Comparison of ENCODE assay signal across 23 cellular contexts in the genomic region with DNA sequence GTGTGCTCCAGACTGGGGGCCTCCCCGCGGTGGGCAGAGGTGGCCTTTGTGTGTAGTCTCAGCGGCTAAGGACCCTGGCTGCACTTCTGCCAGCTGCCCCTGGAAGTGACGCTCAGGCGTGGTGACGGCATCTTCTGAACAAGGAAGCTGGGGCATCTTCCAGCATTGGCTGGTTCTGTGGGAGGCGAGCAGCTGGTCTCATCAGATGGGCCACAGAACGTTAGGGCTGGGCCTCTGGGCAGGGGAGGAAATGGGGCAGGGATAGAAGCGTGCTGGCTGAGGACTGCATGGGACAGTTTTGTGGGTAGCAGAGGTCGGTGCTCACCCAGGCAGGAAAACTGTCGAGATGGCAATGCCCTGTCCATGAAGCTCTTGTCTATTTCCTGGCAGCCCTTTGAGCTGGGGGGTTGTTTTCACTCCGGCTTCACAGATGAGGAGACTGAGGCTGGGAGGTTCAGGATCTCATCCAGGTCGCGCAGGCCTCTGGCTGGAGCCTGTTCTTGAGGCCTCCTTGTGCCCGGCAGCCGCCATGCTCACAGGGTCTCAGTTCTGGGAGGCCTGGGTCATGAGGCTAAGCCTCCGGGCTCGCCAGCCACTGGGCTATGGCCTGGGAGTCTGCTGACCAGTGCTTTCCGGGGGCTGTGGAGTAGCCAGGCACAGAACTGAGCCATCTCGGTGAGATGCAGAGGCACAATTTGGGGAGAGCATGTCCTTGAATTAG. TPM values are rescaled to one million over a fixed set of nuclear protein-coding genes. Genes with fewer than 3 reads are reported as not detected.
DNase-seq lines count a peak whose midpoint lies in the region; ATAC-seq, FAIRE-seq and TF ChIP-seq lines count a peak whose summit lies in the region.
"Had no signal": no experiment of that assay in that cellular context is flagged by ENCODE, and none has a peak within 500 bp of the region (broad histone marks: within the 10 kb centered on the region; RNA-seq: fewer than 3 reads in every experiment).

No MANE protein-coding gene starts in this region.

- H2AFZ ChIP-seq in H1 (ENCODE audit: low read length), result no peak overlapping the region
- no peak overlapping the region for H2AFZ ChIP-seq in trophoblast cell (ENCODE audit: insufficient read depth, low read length, poor library complexity)

- H2BK5ac ChIP-seq in H1 (ENCODE audit: low read depth, low read length), result no peak overlapping the region
- H2BK5ac ChIP-seq in trophoblast cell (ENCODE audit: low read depth, low read length, poor library complexity), result no peak overlapping the region

- peak overlapping the region; percentile 83 to 99 (median 95) for H3K27ac Mint-ChIP-seq in CD14-positive monocyte
- H3K27ac Mint-ChIP-seq: activated CD8-positive, alpha-beta memory T cell treated with anti-CD3 and anti-CD28 coated beads, Interleukin-2, amount 10 ng/mL, durations not matched to agents 7 days and 5 days; activated T-helper 2 cell treated with anti-CD3 and anti-CD28 coated beads, Interferon-gamma antibody, Interleukin-2, Interleukin-4, amounts not matched to agents 10 μg/mL and 5 μg/mL and 100 μg/mL, durations not matched to agents 14 hours and 24 hours and 36 hours had no signal

- H3K56ac ChIP-seq in H1 (replicated peaks; ENCODE audit: insufficient read length, low read depth, low read length), result peak overlapping the region; percentile 11

- no peak overlapping the region for H2BK20ac ChIP-seq in H1 (ENCODE audit: low read length)

- H3K79me1 ChIP-seq in H1 (ENCODE audit: low read depth, low read length) (no peaks in the 10 kb centered on the region), trophoblast cell (ENCODE audit: low read length) (peaks cover 3% of the 10 kb centered on the region)

- H4K20me1 ChIP-seq in H1 (replicated peaks in 1 of 2; ENCODE audit: control insufficient read depth in 1 of 2, insufficient read depth in 2 of 2, low read length in 2 of 2), result peaks cover 0 to 3% of the 10 kb centered on the region in 2 experiments

- H3K4me2 ChIP-seq in H1 (ENCODE audit: insufficient read depth in 1 of 2, low read depth in 2 of 2, low read length in 2 of 2), result no peak overlapping the region
- H3K4me2 ChIP-seq in trophoblast cell (ENCODE audit: low read length), result no peak overlapping the region

- H3K14ac ChIP-seq in H1 (ENCODE audit: insufficient read length), result no peak overlapping the region
- H3K14ac ChIP-seq in trophoblast cell (ENCODE audit: low read length), result peak overlapping the region; percentile 9

- H2BK12ac ChIP-seq in H1 (ENCODE audit: low read depth, low read length) (no peak overlapping the region), trophoblast cell (ENCODE audit: low read length) (no peak overlapping the region)

- peaks cover 85 to 100% of the 10 kb centered on the region in 2 donors for H3K36me3 Mint-ChIP-seq in CD14-positive monocyte

- TF ChIP-seq CTCF in CD14-positive monocyte (IDR thresholded peaks at IDR 0.05) (no peak), H1 (IDR thresholded peaks at IDR 0.05; ENCODE audit: control extremely low read depth in 1 of 3, insufficient read depth in 1 of 3, low read depth in 1 of 3, low read length in 3 of 3) (no peak)

- DNase-seq in CD14-positive monocyte (ENCODE audit: low spot score), result peak; percentile 77
- peak; percentile 36 for DNase-seq in MV-4-11 (lab: John Stamatoyannopoulos, UW)
- no peak for DNase-seq in H1 (ENCODE audit: low read depth in 1 of 2, low spot score in 2 of 2)
- no peak for DNase-seq in trophoblast cell
- DNase-seq in GM19239 (ENCODE audit: insufficient read length, low spot score), result no peak
- no peak for DNase-seq in retina
- DNase-seq in NOMO-1 treated with DMSO at 0.1 percent for 48 hours (lab: John Stamatoyannopoulos, UW; ENCODE audit: unreplicated experiment), result no peak
- DNase-seq: activated CD4-positive, alpha-beta T cell treated with anti-CD3 and anti-CD28 coated beads for 1 hour; activated CD8-positive, alpha-beta memory T cell treated with anti-CD3 and anti-CD28 coated beads, Interleukin-2, amount 10 ng/mL, durations not matched to agents 7 days and 5 days; amniotic stem cell; dermis blood vessel endothelial cell; HCEC 1CT; left ventricle myocardium superior; NCI-H1417; NCI-H524; stimulated activated CD4-positive, alpha-beta T cell treated with anti-CD3 and anti-CD28 coated beads, Interleukin-12 subunit alpha, Interleukin-12 subunit beta, amount 100 ng/mL, for 4 hours; stimulated activated CD8-positive, alpha-beta memory T cell treated with anti-CD3 and anti-CD28 coated beads, Interleukin-4, amount 100 ng/mL, for 48 hours; testis had no signal

- no peak overlapping the region for H3K4me3 Mint-ChIP-seq in CD14-positive monocyte
- H3K4me3 Mint-ChIP-seq: activated CD8-positive, alpha-beta memory T cell treated with anti-CD3 and anti-CD28 coated beads, Interleukin-2, amount 10 ng/mL, durations not matched to agents 7 days and 5 days had no signal

- H4K5ac ChIP-seq in H1 (ENCODE audit: insufficient read length, low read depth, low read length), result no peak overlapping the region

- H3K9me3 ChIP-seq in H1 (ENCODE audit: insufficient read depth in 2 of 2, low read depth in 1 of 2, low read length in 1 of 2) (no peaks in the 10 kb centered on the region), trophoblast cell (ENCODE audit: insufficient read depth, low read depth, low read length) (peaks cover 2% of the 10 kb centered on the region)
- H3K9me3 ChIP-seq: neutrophil, testis had no signal

- no peak overlapping the region for H2AK5ac ChIP-seq in H1 (ENCODE audit: low read depth, low read length)
- H2AK5ac ChIP-seq in trophoblast cell (ENCODE audit: low read length), result peak overlapping the region; percentile 27

- no peaks in the 10 kb centered on the region for H3K36me3 ChIP-seq in H1 (ENCODE audit: control insufficient read depth in 2 of 4, insufficient read depth in 4 of 4, low read length in 3 of 4)
- H3K36me3 ChIP-seq in trophoblast cell (ENCODE audit: control insufficient read depth in 1 of 2, insufficient read depth in 2 of 2, low read length in 2 of 2), result peaks cover 10 to 31% of the 10 kb centered on the region in 2 experiments
- H3K36me3 ChIP-seq: neutrophil had no signal

- H3K4ac ChIP-seq in H1 (replicated peaks; ENCODE audit: insufficient read length, low read depth, low read length) (no peak overlapping the region), trophoblast cell (ENCODE audit: low read depth, low read length) (no peak overlapping the region)

- no peaks in the 10 kb centered on the region for H3K23me2 ChIP-seq in H1 (ENCODE audit: low read depth, low read length)

- H3K79me2 ChIP-seq in H1 (ENCODE audit: control insufficient read depth in 1 of 2, insufficient read depth in 2 of 2, low read length in 2 of 2) (no peaks in the 10 kb centered on the region), trophoblast cell (ENCODE audit: control insufficient read depth, insufficient read depth, low read length, poor library complexity) (no peaks in the 10 kb centered on the region)

- H3K4me3 ChIP-seq in H1 (ENCODE audit: extremely low read depth in 1 of 4, insufficient read depth in 2 of 4, low read depth in 3 of 4, low read length in 4 of 4) (no peak overlapping the region), trophoblast cell (ENCODE audit: low read depth, low read length) (no peak overlapping the region)
- H3K4me3 ChIP-seq: testis had no signal

- H4K12ac ChIP-seq in trophoblast cell (ENCODE audit: low read depth, low read length), result no peak overlapping the region

- H4K8ac ChIP-seq in H1 (ENCODE audit: extremely low read depth, insufficient read depth, low read length) (peak overlapping the region; percentile 8; the same call in 1 of the 2 replicates), trophoblast cell (ENCODE audit: low read depth, low read length) (no peak overlapping the region)

- no peak for ATAC-seq in HG03520 (IDR thresholded peaks at IDR 0.05; ENCODE audit: unreplicated experiment)
- ATAC-seq: activated CD8-positive, alpha-beta memory T cell treated with anti-CD3 and anti-CD28 coated beads, Interleukin-2, amount 10 ng/mL, durations not matched to agents 7 days and 5 days had no signal

- H3K9ac ChIP-seq in H1 (replicated peaks in 1 of 4; ENCODE audit: extremely low read depth in 1 of 4, low read depth in 3 of 4, low read length in 3 of 4) (no peak overlapping the region), trophoblast cell (ENCODE audit: low read length) (no peak overlapping the region)

- H2BK120ac ChIP-seq in H1 (replicated peaks; ENCODE audit: low read depth, low read length), result no peak overlapping the region
- H2BK120ac ChIP-seq in trophoblast cell (ENCODE audit: insufficient read depth, low read length, poor library complexity), result no peak overlapping the region

- no peak for FAIRE-seq in H1 (lab: Jason Lieb, UNC)
- FAIRE-seq in GM19239 (lab: Jason Lieb, UNC), result no peak
- FAIRE-seq: bronchial epithelial cell, endothelial cell of umbilical vein had no signal

- H3K18ac ChIP-seq in H1 (ENCODE audit: extremely low read depth, low read length) (no peak overlapping the region), trophoblast cell (ENCODE audit: low read length) (no peak overlapping the region)

- CTCF ChIA-PET in H1 (lab: Charles Lee; ENCODE audit: partially characterized antibody), result interaction anchor here (0.7 to 10.2 kb wide), 12 partner anchors 9 to 1598 kb away, joined by 3 to 52 read pairs (median 4); no protein-coding TSS in a partner anchor

- no peak overlapping the region for H3K23ac ChIP-seq in H1 (ENCODE audit: insufficient read length)
- H3K23ac ChIP-seq in trophoblast cell (ENCODE audit: low read length), result no peak overlapping the region

- intact Hi-C loops in CD14-positive monocyte (cut with micrococcal nuclease), result loop anchor here in 1 of 2 donors (10.0 kb wide), 1 partner anchor 180 kb away; no protein-coding TSS in a partner anchor

- H2BK15ac ChIP-seq in H1 (ENCODE audit: low read length), result no peak overlapping the region

- peaks cover 0 to 5% (median 2%) of the 10 kb centered on the region in 4 experiments; a peak in 3 of 7 replicates for H3K4me1 ChIP-seq in H1 (replicated peaks in 1 of 4; ENCODE audit: control insufficient read depth in 3 of 4, insufficient read depth in 4 of 4, low read length in 3 of 4)
- peaks cover 10 to 25% of the 10 kb centered on the region in 2 experiments for H3K4me1 ChIP-seq in trophoblast cell (ENCODE audit: control insufficient read depth in 1 of 2, insufficient read depth in 2 of 2, low read length in 2 of 2)

- WGBS in H1 (ENCODE audit: extremely low coverage in 1 of 2, insufficient coverage in 1 of 2, insufficient read length in 1 of 2, insufficient replicate concordance in 2 of 2, low coverage in 1 of 2, low lambda C conversion rate in 2 of 2, missing lambda C conversion rate in 1 of 2), 2 experiments, result 96% methylated on average over 20 of the region's 20 CpGs; no CpG with 5 or more reads in 1 of the 2 experiments
- no CpG with 5 or more reads among the region's 20 CpGs for WGBS in trophoblast cell (ENCODE audit: extremely low coverage, insufficient coverage, insufficient read length)

- POLR2A ChIA-PET in H1 (lab: Charles Lee; ENCODE audit: partially characterized antibody), result no interaction called here

- H4K91ac ChIP-seq in H1 (replicated peaks; ENCODE audit: insufficient read length, low read length) (no peak overlapping the region), trophoblast cell (ENCODE audit: low read depth, low read length) (peak overlapping the region; percentile 29)

- no peak for TF ChIP-seq POLR2A in H1 (IDR thresholded peaks at IDR 0.05; ENCODE audit: control extremely low read depth in 1 of 2, low read depth in 2 of 2, low read length in 2 of 2)

- H3K27me3 ChIP-seq in H1 (replicated peaks in 1 of 4; ENCODE audit: control insufficient read depth in 3 of 4, extremely low read depth in 1 of 4, insufficient read depth in 3 of 4, low read length in 3 of 4), result peaks cover 0 to 2% (median under 1%) of the 10 kb centered on the region in 4 experiments; a peak in 2 of 7 replicates
- no peaks in the 10 kb centered on the region for H3K27me3 ChIP-seq in trophoblast cell (ENCODE audit: insufficient read depth, low read length)
- H3K27me3 ChIP-seq: testis had no signal

- TF ChIP-seq RAD21 in H1 (IDR thresholded peaks at IDR 0.05 in 1 of 2, conservative IDR thresholded peaks at IDR 0.05 in 1 of 2; ENCODE audit: low read depth in 2 of 2, low read length in 2 of 2), result no peak

- no peak for TF ChIP-seq EP300 in H1 (IDR thresholded peaks at IDR 0.05; ENCODE audit: borderline replicate concordance in 1 of 2, low read depth in 2 of 2, low read length in 2 of 2)

- no peaks in the 10 kb centered on the region for H3K9me3 Mint-ChIP-seq in CD14-positive monocyte
- H3K9me3 Mint-ChIP-seq: activated T-helper 2 cell treated with anti-CD3 and anti-CD28 coated beads, Interferon-gamma antibody, Interleukin-2, Interleukin-4, amounts not matched to agents 10 μg/mL and 5 μg/mL and 100 μg/mL, durations not matched to agents 14 hours and 24 hours and 36 hours had no signal

- peaks cover 0 to 3% (median 0%) of the 10 kb centered on the region in 3 donors for H3K27me3 Mint-ChIP-seq in CD14-positive monocyte (ENCODE audit: low read depth in 3 of 3)
- H3K27me3 Mint-ChIP-seq: activated CD8-positive, alpha-beta memory T cell treated with anti-CD3 and anti-CD28 coated beads, Interleukin-2, amount 10 ng/mL, durations not matched to agents 7 days and 5 days had no signal

- H3K27ac ChIP-seq in H1 (ENCODE audit: low read depth, low read length), result no peak overlapping the region
- no peak overlapping the region for H3K27ac ChIP-seq in trophoblast cell (ENCODE audit: low read depth, low read length)
- H3K27ac ChIP-seq: neutrophil, testis had no signal

- H3K4me1 Mint-ChIP-seq in CD14-positive monocyte, result peaks cover 69% of the 10 kb centered on the region

RNA-seq across cellular contexts. Expression of a gene that starts 16.3 kb away (rescaled TPM):
- 100 to 1,000 TPM; 157 to 187 TPM for polyA plus RNA-seq in CD14-positive monocyte
- 0.96 and 2.0 TPM in 2 replicates for total RNA-seq in H1 (2021; fragmentation: NEBNext Ultra II Directional; extraction: Animal tissue kit (Norgen Biotek cat#: 25700))
- polyA plus RNA-seq in H1 (2011; rRNA removed), result 0.35 and 0.72 TPM in 2 replicates
- polyA plus RNA-seq in H1 (2011; cell fraction: cytosol; rRNA removed), result 0.54 TPM
- 0.80 TPM for polyA plus RNA-seq in H1 (2011; cell fraction: nucleus; rRNA removed)
- polyA plus RNA-seq in H1 (2012, experiment 1 of 2), result 0.37 to 0.72 TPM (median 0.53 TPM) in 4 replicates
- 0.12 TPM for polyA plus RNA-seq in H1 (2012, experiment 2 of 2)
- polyA plus RNA-seq in H1 (2013, experiment 1 of 2), result 0.34 TPM
- polyA plus RNA-seq in H1 (2013, experiment 2 of 2), result 0.37 TPM
- 0.88 and 1.3 TPM in 2 replicates for polyA minus RNA-seq in H1 (2011; rRNA and poly(A)+ RNA removed)
- not detected for polyA minus RNA-seq in H1 (2011; cell fraction: cytosol; rRNA and poly(A)+ RNA removed)
- 0.30 TPM for polyA minus RNA-seq in H1 (2011; cell fraction: nucleus; rRNA and poly(A)+ RNA removed)
- 4.1 and 4.2 TPM in 2 replicates for polyA plus RNA-seq in trophoblast cell (2013)
- total RNA-seq: bronchial epithelial cell, endothelial cell of umbilical vein had no signal
- polyA plus RNA-seq: endothelial cell of umbilical vein had no signal

Comparison
In these comparisons a context has a peak if more than half of its experiments do, and no peak if none do; other contexts are left out.
1. DNase-seq: peak in CD14-positive monocyte (single experiment) and MV-4-11 (single experiment); none in H1 (0 of 2), trophoblast cell (0 of 2), GM19239 (single experiment), retina (single experiment) and NOMO-1 treated with DMSO at 0.1 percent for 48 hours (single experiment).
2. RNA of a gene that starts 16.3 kb away (polyA plus RNA-seq): 157 to 187 TPM in CD14-positive monocyte; 0.12 to 0.80 TPM in H1; every median in the first group is over 10 times any median in the second.